9 cellular contexts compared by ENCODE assay signal in genomic region chr3:165339753-165340152, GRCh38.
A peak's percentile ranks its signal among the peaks of the same experiment; 100 is the strongest.
DNase-seq lines count a peak whose midpoint lies in the region; ATAC-seq and TF ChIP-seq lines count a peak whose summit lies in the region.
"Had no signal": no experiment of that assay in that cellular context is flagged by ENCODE, and none has a peak within 500 bp of the region (broad histone marks: within the 10 kb centered on the region; RNA-seq: fewer than 3 reads in every experiment).

No MANE protein-coding gene starts in this region.

- H3K4me3 Mint-ChIP-seq in osteocyte (ENCODE audit: unreplicated experiment) = no peak overlapping the region
- H3K4me3 Mint-ChIP-seq: B cell had no signal

- ATAC-seq in activated naive CD4-positive, alpha-beta T cell treated with anti-CD3 and anti-CD28 coated beads, Interleukin-2, amount 50 U/mL, for 72 hours = no peak

- TF ChIP-seq CTCF in osteocyte (IDR thresholded peaks at IDR 0.05) = peak; percentile 26

- DNase-seq in NCI-H2081 (lab: John Stamatoyannopoulos, UW) (peak; percentile 13 to 46), NCI-H2081 treated with DMSO at 0.1 percent for 48 hours (lab: John Stamatoyannopoulos, UW) (no peak), NCI-H1105 treated with DMSO at 0.1 percent for 48 hours (lab: John Stamatoyannopoulos, UW) (peak; percentile 68), T47D (ENCODE audit: low read depth in 1 of 2, low spot score in 1 of 2) (peak; percentile 5 to 61), osteocyte (ENCODE audit: extremely low spot score, unreplicated experiment) (no peak), SHP77 treated with DMSO at 0.1 percent for 48 hours (lab: John Stamatoyannopoulos, UW) (no peak)
- no peak for DNase-seq in effector CD4-positive, alpha-beta T cell
- DNase-seq in activated naive CD4-positive, alpha-beta T cell treated with anti-CD3 and anti-CD28 coated beads, Interleukin-2, amount 50 U/mL, for 72 hours (ENCODE audit: low spot score in 2 of 2) = no peak

- H3K27ac Mint-ChIP-seq in osteocyte (ENCODE audit: unreplicated experiment) = no peak overlapping the region
- H3K27ac Mint-ChIP-seq in activated naive CD4-positive, alpha-beta T cell treated with anti-CD3 and anti-CD28 coated beads, Interleukin-2, amount 50 U/mL, for 72 hours = no peak overlapping the region
- H3K27ac Mint-ChIP-seq: B cell had no signal

- H3K27me3 Mint-ChIP-seq in osteocyte (ENCODE audit: unreplicated experiment) = no peaks in the 10 kb centered on the region
- H3K27me3 Mint-ChIP-seq: B cell had no signal

- H3K4me1 Mint-ChIP-seq in osteocyte (ENCODE audit: unreplicated experiment) = no peaks in the 10 kb centered on the region
- H3K4me1 Mint-ChIP-seq: B cell had no signal

- in situ Hi-C loops in T47D (cut with HindIII; ENCODE audit: low pct_unique_long_range_greater_than_20kb, low sequenced_read_pairs) = no loop called here

- H3K36me3 Mint-ChIP-seq in osteocyte (ENCODE audit: unreplicated experiment) = no peaks in the 10 kb centered on the region
- no peaks in the 10 kb centered on the region for H3K36me3 Mint-ChIP-seq in activated naive CD4-positive, alpha-beta T cell treated with anti-CD3 and anti-CD28 coated beads, Interleukin-2, amount 50 U/mL, for 72 hours

- H3K9me3 Mint-ChIP-seq in osteocyte (ENCODE audit: unreplicated experiment) = no peaks in the 10 kb centered on the region
- H3K9me3 Mint-ChIP-seq in activated naive CD4-positive, alpha-beta T cell treated with anti-CD3 and anti-CD28 coated beads, Interleukin-2, amount 50 U/mL, for 72 hours = peaks cover 7 to 10% of the 10 kb centered on the region in 2 donors

Comparison
In these comparisons a context has a peak if more than half of its experiments do, and no peak if none do; other contexts are left out.
1. DNase-seq: peak in NCI-H2081 (2 of 2), NCI-H1105 treated with DMSO at 0.1 percent for 48 hours (single experiment) and T47D (2 of 2); none in NCI-H2081 treated with DMSO at 0.1 percent for 48 hours (single experiment), osteocyte (single experiment), SHP77 treated with DMSO at 0.1 percent for 48 hours (single experiment), effector CD4-positive, alpha-beta T cell (single experiment) and activated naive CD4-positive, alpha-beta T cell treated with anti-CD3 and anti-CD28 coated beads, Interleukin-2, amount 50 U/mL, for 72 hours (0 of 2).